In the genomic region with DNA sequence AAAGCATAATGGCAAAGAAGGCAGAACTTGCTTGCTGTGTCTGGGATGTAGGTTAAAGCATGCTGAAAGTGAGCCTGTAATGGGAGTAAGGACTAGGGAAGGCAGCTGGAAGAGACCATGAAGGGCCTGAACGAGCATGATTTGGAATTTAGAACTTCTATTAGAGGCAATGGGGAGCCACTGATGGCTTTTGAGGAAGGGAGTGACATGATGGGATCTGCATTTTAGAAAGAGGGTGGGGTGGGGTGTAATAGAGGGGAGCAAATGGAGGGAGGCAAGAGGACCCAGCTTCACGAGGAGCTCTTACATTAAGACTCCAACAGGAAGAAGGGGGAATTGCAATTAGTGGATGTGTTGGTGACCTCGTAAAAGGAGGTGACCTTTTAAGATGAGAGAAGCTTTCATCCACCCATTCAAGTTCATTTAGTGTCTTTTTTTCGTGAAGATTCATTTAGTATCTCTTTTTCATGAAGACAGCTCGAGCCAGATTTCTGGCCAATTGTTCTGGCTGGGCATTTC, we compare ENCODE assay signal across 22 cellular contexts. TPM values are rescaled to one million over a fixed set of nuclear protein-coding genes. Genes with fewer than 3 reads are reported as not detected.
A peak's percentile ranks its signal among the peaks of the same experiment; 100 is the strongest.
DNase-seq lines count a peak whose midpoint lies in the region; ATAC-seq, FAIRE-seq and TF ChIP-seq lines count a peak whose summit lies in the region.
"Had no signal": no experiment of that assay in that cellular context is flagged by ENCODE, and none has a peak within 500 bp of the region (broad histone marks: within the 10 kb centered on the region; RNA-seq: fewer than 3 reads in every experiment).

No MANE protein-coding gene starts in this region.

- H3K9me2 ChIP-seq in GM23338 (ENCODE audit: insufficient read depth) (0 out of 2 replicates have a peak, but pooled peaks cover 4% of the 10 kb centered on the region), Karpas-422 (replicated peaks; ENCODE audit: insufficient read depth, low read length) (no peaks in the 10 kb centered on the region)

- no peaks in the 10 kb centered on the region for H4K20me1 ChIP-seq in GM23338 (replicated peaks; ENCODE audit: insufficient read depth)
- H4K20me1 ChIP-seq in Karpas-422 (ENCODE audit: insufficient read depth, low read depth, low read length): no peaks in the 10 kb centered on the region
- no peaks in the 10 kb centered on the region for H4K20me1 ChIP-seq in astrocyte (ENCODE audit: insufficient read depth, low read length)

- H3K27me3 ChIP-seq in GM23338 (ENCODE audit: insufficient read depth) (no peaks in the 10 kb centered on the region), Karpas-422 (ENCODE audit: low read length) (no peaks in the 10 kb centered on the region), astrocyte (ENCODE audit: insufficient read depth, low read length) (no peaks in the 10 kb centered on the region), small intestine (ENCODE audit: control insufficient read depth in 2 of 2, insufficient read depth in 2 of 2, low read length in 2 of 2) (peaks cover 0 to 2% of the 10 kb centered on the region in 2 donors)

- H3K27ac ChIP-seq in GM23338 (ENCODE audit: low read depth) (no peak overlapping the region), Karpas-422 (ENCODE audit: low read length) (no peak overlapping the region), astrocyte (ENCODE audit: low read depth, low read length) (no peak overlapping the region), small intestine (ENCODE audit: low read depth in 1 of 2, low read length in 1 of 2) (no peak overlapping the region)
- H3K27ac ChIP-seq: C4-2B, SK-N-MC had no signal

- WGBS in small intestine, 3 donors: 83 to 85% (median 85%) methylated on average over 5 of the region's 5 CpGs

- H3K27me3 Mint-ChIP-seq in GM23338 (ENCODE audit: insufficient read depth, low read depth, poor library complexity): peaks cover 3% of the 10 kb centered on the region
- peaks cover 32% of the 10 kb centered on the region for H3K27me3 Mint-ChIP-seq in astrocyte (ENCODE audit: low read depth, unreplicated experiment)
- peaks cover 3% of the 10 kb centered on the region for H3K27me3 Mint-ChIP-seq in mesothelial cell of epicardium (ENCODE audit: low read depth)

- H3K4me1 Mint-ChIP-seq in GM23338 (peaks cover 35% of the 10 kb centered on the region), astrocyte (ENCODE audit: low read depth, unreplicated experiment) (no peaks in the 10 kb centered on the region), mesothelial cell of epicardium (peaks cover 21% of the 10 kb centered on the region)
- H3K4me1 Mint-ChIP-seq: T-cell had no signal

- H3K4me1 ChIP-seq in GM23338 (ENCODE audit: insufficient read depth) (peaks cover 16% of the 10 kb centered on the region), Karpas-422 (ENCODE audit: low read length) (no peaks in the 10 kb centered on the region), astrocyte (ENCODE audit: insufficient read depth, low read length) (no peaks in the 10 kb centered on the region), small intestine (ENCODE audit: control insufficient read depth in 2 of 2, insufficient read depth in 1 of 2, low read depth in 1 of 2, low read length in 1 of 2) (peaks cover 0 to 6% of the 10 kb centered on the region in 2 donors)

- H3K9ac ChIP-seq in Karpas-422 (ENCODE audit: low read length) (no peak overlapping the region), astrocyte (ENCODE audit: low read length) (no peak overlapping the region)

- H2AFZ ChIP-seq in GM23338: no peak overlapping the region
- H2AFZ ChIP-seq in Karpas-422 (ENCODE audit: low read length): no peak overlapping the region
- no peak overlapping the region for H2AFZ ChIP-seq in astrocyte (ENCODE audit: low read depth, low read length)

- DNase-seq in GM23338 (ENCODE audit: low spot score): peak; percentile 68
- peak; percentile 49 for DNase-seq in Karpas-422
- no peak for DNase-seq in astrocyte (ENCODE audit: low read depth)
- DNase-seq in mesothelial cell of epicardium (ENCODE audit: low spot score in 2 of 2, unreplicated experiment in 2 of 2): no peak
- DNase-seq in stimulated activated CD4-positive, alpha-beta T cell treated with anti-CD3 and anti-CD28 coated beads, Interleukin-2, amount 100 ng/mL, for 24 hours: no peak
- DNase-seq in small intestine: no peak
- DNase-seq: ACHN, AML-193, NCI-H2081 treated with DMSO at 0.1 percent for 48 hours, NCI-H510A, NCI-H774, OCI-M1, Right ventricle myocardium superior, T-cell had no signal

- H3K4me2 ChIP-seq in GM23338: no peak overlapping the region
- no peak overlapping the region for H3K4me2 ChIP-seq in Karpas-422 (ENCODE audit: low read depth, low read length, poor library complexity, severe bottlenecking)
- no peak overlapping the region for H3K4me2 ChIP-seq in astrocyte (ENCODE audit: low read length)

- H3K79me2 ChIP-seq in GM23338 (replicated peaks; ENCODE audit: insufficient read depth): no peaks in the 10 kb centered on the region
- H3K79me2 ChIP-seq in Karpas-422 (ENCODE audit: low read length): no peaks in the 10 kb centered on the region
- H3K79me2 ChIP-seq in astrocyte (ENCODE audit: insufficient read depth, low read length): no peaks in the 10 kb centered on the region

- no peaks in the 10 kb centered on the region for H3F3A ChIP-seq in GM23338 (replicated peaks; ENCODE audit: low read depth)

- TF ChIP-seq CTCF in GM23338 (conservative IDR thresholded peaks at IDR 0.05; ENCODE audit: low read depth in 2 of 2) (peak; percentile 10 to 33; a peak in 2 of 4 replicates), astrocyte (IDR thresholded peaks at IDR 0.05; ENCODE audit: insufficient read depth, low read depth, low read length) (no peak), mesothelial cell of epicardium (IDR thresholded peaks at IDR 0.05; ENCODE audit: unreplicated experiment) (no peak)

- H3K9me3 ChIP-seq in Karpas-422 (ENCODE audit: low read length): no peaks in the 10 kb centered on the region
- no peaks in the 10 kb centered on the region for H3K9me3 ChIP-seq in astrocyte (ENCODE audit: insufficient read depth, low read depth, low read length)
- no peaks in the 10 kb centered on the region for H3K9me3 ChIP-seq in small intestine (ENCODE audit: control insufficient read depth, low read depth)

- no peak overlapping the region for H3K4me3 Mint-ChIP-seq in GM23338
- no peak overlapping the region for H3K4me3 Mint-ChIP-seq in astrocyte (ENCODE audit: unreplicated experiment)
- no peak overlapping the region for H3K4me3 Mint-ChIP-seq in mesothelial cell of epicardium
- H3K4me3 Mint-ChIP-seq: T-cell had no signal

- no peaks in the 10 kb centered on the region for H3K9me3 Mint-ChIP-seq in GM23338
- H3K9me3 Mint-ChIP-seq in astrocyte (ENCODE audit: unreplicated experiment): no peaks in the 10 kb centered on the region
- H3K9me3 Mint-ChIP-seq in mesothelial cell of epicardium: no peaks in the 10 kb centered on the region
- H3K9me3 Mint-ChIP-seq: T-cell had no signal

- H3K4me3 ChIP-seq in GM23338 (no peak overlapping the region), Karpas-422 (ENCODE audit: low read length) (no peak overlapping the region), astrocyte (ENCODE audit: insufficient read depth, low read depth, low read length) (no peak overlapping the region), small intestine (ENCODE audit: low read depth in 1 of 2, low read length in 2 of 2) (no peak overlapping the region)
- H3K4me3 ChIP-seq: SK-N-MC had no signal

- H3K27ac Mint-ChIP-seq in GM23338 (no peak overlapping the region), astrocyte (ENCODE audit: unreplicated experiment) (peak overlapping the region; percentile 37), mesothelial cell of epicardium (peak overlapping the region; percentile 8)
- H3K27ac Mint-ChIP-seq: T-cell had no signal

- H3K36me3 ChIP-seq in GM23338 (ENCODE audit: insufficient read depth) (no peaks in the 10 kb centered on the region), Karpas-422 (ENCODE audit: insufficient read depth, low read length) (no peaks in the 10 kb centered on the region), astrocyte (ENCODE audit: insufficient read depth, low read length) (no peaks in the 10 kb centered on the region), small intestine (ENCODE audit: control insufficient read depth in 2 of 2, insufficient read depth in 2 of 2, low read length in 2 of 2) (no peaks in the 10 kb centered on the region)

- ATAC-seq in GM23338 (peak; percentile 30; the same call in 2 of the 3 replicates), GM19035 (IDR thresholded peaks at IDR 0.05; ENCODE audit: unreplicated experiment) (no peak)
- ATAC-seq: T-cell had no signal

- FAIRE-seq in astrocyte (lab: Jason Lieb, UNC) (no peak), small intestine (lab: Jason Lieb, UNC) (no peak)
- FAIRE-seq: D721Med, G401.6, GM12892, GM18507 had no signal

- H3K36me3 Mint-ChIP-seq in GM23338 (ENCODE audit: low read depth) (peaks cover 3% of the 10 kb centered on the region; the same call in 1 of the 3 replicates), astrocyte (ENCODE audit: low read depth, unreplicated experiment) (peaks cover 2% of the 10 kb centered on the region), mesothelial cell of epicardium (no peaks in the 10 kb centered on the region)
- H3K36me3 Mint-ChIP-seq: T-cell had no signal

TF ChIP-seq in GM23338, 12 proteins besides CTCF, POLR2A, EP300 and RAD21 (continues in another document):
- TF ChIP-seq EZH2 (IDR thresholded peaks at IDR 0.05; ENCODE audit: low read depth, unreplicated experiment) (no peak), ZNF114 (CRISPR knock-in tag; IDR thresholded peaks at IDR 0.05) (no peak), NANOG (IDR thresholded peaks at IDR 0.05; ENCODE audit: borderline replicate concordance) (no peak), STAT1 (IDR thresholded peaks at IDR 0.05; ENCODE audit: unreplicated experiment) (no peak)

RNA-seq across cellular contexts. Expression of a gene that starts 13.6 kb away (rescaled TPM):
- 3.0 and 3.6 TPM in 2 replicates for total RNA-seq in GM23338 (2014; rRNA removed; shearing (Covaris generic))
- polyA plus RNA-seq in GM23338 (2016; fragmentation: Nextera tagmentation; extraction: Ambion mirVana): 6.2 and 6.3 TPM in 2 replicates
- total RNA-seq in Karpas-422 (2014; rRNA removed; shearing (Covaris generic); ENCODE audit: low replicate concordance): not detected in 2 replicates
- 0.45 TPM in 1 of 2 replicates, not detected in the other for total RNA-seq in astrocyte
- 274 to 327 TPM (median 301 TPM) in 3 replicates for total RNA-seq in mesothelial cell of epicardium
- 1 to 10 TPM; 2.2 to 8.4 (median 3.4) TPM for polyA plus RNA-seq in small intestine
- total RNA-seq: MCF 10A had no signal

Comparison
In these comparisons a context has a peak if more than half of its experiments do, and no peak if none do; other contexts are left out.
1. DNase-seq: peak in GM23338 (single experiment) and Karpas-422 (single experiment); none in astrocyte (single experiment), mesothelial cell of epicardium (0 of 2), stimulated activated CD4-positive, alpha-beta T cell treated with anti-CD3 and anti-CD28 coated beads, Interleukin-2, amount 100 ng/mL, for 24 hours (0 of 2) and small intestine (single experiment).
2. CTCF ChIP-seq: peak in GM23338 (2 of 2); none in astrocyte (single experiment) and mesothelial cell of epicardium (single experiment).
3. RNA of a gene that starts 13.6 kb away (total RNA-seq): 274 to 327 TPM in mesothelial cell of epicardium; 3.0 to 3.6 TPM in GM23338, 0.45 TPM in astrocyte and not detected in Karpas-422; every median in the first group is over 10 times any median in the second.